Comparison of ENCODE assay signal across 1 cellular context in the genomic region with DNA sequence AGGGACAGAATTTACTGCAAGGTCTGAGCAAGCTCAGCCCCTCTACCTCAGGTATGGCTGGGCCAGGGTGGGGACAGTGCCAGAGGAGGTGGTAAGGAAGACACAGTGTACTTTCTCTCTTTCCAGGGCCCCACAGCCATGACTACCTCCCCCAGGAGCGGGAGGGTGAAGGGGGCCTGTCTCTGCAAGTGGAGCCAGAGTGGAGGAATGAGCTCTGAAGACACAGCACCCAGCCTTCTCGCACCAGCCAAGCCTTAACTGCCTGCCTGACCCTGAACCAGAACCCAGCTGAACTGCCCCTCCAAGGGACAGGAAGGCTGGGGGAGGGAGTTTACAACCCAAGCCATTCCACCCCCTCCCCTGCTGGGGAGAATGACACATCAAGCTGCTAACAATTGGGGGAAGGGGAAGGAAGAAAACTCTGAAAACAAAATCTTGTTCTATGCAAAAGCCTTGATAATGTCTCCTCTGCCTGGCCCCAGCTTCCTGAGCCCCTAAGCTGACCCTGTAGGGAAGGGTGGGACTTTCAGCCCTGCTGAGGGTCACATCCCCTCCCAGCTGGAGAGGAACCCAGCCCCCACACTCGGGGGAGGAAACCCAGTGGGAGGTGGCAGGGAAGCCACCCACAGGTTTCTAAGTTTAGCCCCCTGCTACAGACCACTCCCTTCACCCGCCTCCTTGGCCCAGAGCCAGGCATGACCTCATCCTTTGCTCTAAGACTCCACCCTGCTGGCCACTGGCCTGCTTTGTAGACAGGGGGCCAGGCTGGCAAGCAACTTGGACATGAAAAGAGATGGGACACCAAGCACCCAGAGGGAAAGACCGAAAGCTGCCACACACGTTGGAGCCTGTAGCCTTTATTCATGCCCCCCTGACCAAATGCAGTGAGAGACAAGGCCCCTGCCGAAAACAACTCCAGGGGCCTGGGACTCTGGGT.
TF ChIP-seq lines count a peak whose summit lies in the region.

No MANE protein-coding gene starts in this region.

TF ChIP-seq in K562, 482 proteins besides CTCF, POLR2A, EP300 and RAD21 (continued from another document and continues in another):
- TF ChIP-seq, protein P1, sequence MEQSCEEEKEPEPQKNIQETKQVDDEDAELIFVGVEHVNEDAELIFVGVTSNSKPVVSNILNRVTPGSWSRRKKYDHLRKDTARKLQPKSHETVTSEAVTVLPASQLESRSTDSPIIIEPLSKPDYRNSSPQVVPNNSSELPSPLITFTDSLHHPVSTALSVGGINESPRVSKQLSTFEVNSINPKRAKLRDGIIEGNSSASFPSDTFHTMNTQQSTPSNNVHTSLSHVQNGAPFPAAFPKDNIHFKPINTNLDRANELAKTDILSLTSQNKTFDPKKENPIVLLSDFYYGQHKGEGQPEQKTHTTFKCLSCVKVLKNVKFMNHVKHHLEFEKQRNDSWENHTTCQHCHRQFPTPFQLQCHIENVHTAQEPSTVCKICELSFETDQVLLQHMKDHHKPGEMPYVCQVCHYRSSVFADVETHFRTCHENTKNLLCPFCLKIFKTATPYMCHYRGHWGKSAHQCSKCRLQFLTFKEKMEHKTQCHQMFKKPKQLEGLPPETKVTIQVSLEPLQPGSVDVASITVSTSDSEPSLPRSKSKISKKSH (CRISPR knock-in tag; IDR thresholded peaks at IDR 0.05) = no peak
- no peak for TF ChIP-seq GABPB2 (CRISPR knock-in tag; conservative IDR thresholded peaks at IDR 0.05)
- TF ChIP-seq TCF7 (IDR thresholded peaks at IDR 0.05; ENCODE audit: borderline replicate concordance) = peak; percentile 68; the same call in 1 of the 2 replicates
- TF ChIP-seq, protein P2, sequence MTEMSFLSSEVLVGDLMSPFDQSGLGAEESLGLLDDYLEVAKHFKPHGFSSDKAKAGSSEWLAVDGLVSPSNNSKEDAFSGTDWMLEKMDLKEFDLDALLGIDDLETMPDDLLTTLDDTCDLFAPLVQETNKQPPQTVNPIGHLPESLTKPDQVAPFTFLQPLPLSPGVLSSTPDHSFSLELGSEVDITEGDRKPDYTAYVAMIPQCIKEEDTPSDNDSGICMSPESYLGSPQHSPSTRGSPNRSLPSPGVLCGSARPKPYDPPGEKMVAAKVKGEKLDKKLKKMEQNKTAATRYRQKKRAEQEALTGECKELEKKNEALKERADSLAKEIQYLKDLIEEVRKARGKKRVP (CRISPR knock-in tag; IDR thresholded peaks at IDR 0.05) = peak; percentile 46
- peak; percentile 86 for TF ChIP-seq NFE2 (IDR thresholded peaks at IDR 0.05; ENCODE audit: low read depth)
- TF ChIP-seq ARID2 (IDR thresholded peaks at IDR 0.05) = 0 out of 2 replicates have a peak, but pooled peaks have one; percentile 9
- peak; percentile 91; the same call in 1 of the 2 replicates for TF ChIP-seq PHF21A (IDR thresholded peaks at IDR 0.05; ENCODE audit: borderline replicate concordance, low read depth)
- TF ChIP-seq CREBBP (IDR thresholded peaks at IDR 0.05; ENCODE audit: low read depth, low read length) = no peak
- no peak for TF ChIP-seq IRF1 (CRISPR knock-in tag; IDR thresholded peaks at IDR 0.05; ENCODE audit: borderline replicate concordance)
- TF ChIP-seq ZNF79 (CRISPR knock-in tag; IDR thresholded peaks at IDR 0.05; ENCODE audit: low read depth) = no peak
- TF ChIP-seq FOXJ2 (tag; IDR thresholded peaks at IDR 0.05) = no peak
- no peak for TF ChIP-seq CBX5 (IDR thresholded peaks at IDR 0.05; ENCODE audit: borderline replicate concordance, low read depth)
- 0 out of 2 replicates have a peak, but pooled peaks have one; percentile 46 for TF ChIP-seq HIVEP1 (CRISPR knock-in tag; IDR thresholded peaks at IDR 0.05)
- TF ChIP-seq, protein P3, sequence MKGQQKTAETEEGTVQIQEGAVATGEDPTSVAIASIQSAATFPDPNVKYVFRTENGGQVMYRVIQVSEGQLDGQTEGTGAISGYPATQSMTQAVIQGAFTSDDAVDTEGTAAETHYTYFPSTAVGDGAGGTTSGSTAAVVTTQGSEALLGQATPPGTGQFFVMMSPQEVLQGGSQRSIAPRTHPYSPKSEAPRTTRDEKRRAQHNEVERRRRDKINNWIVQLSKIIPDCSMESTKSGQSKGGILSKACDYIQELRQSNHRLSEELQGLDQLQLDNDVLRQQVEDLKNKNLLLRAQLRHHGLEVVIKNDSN (CRISPR knock-in tag; IDR thresholded peaks at IDR 0.05) = no peak
- TF ChIP-seq ZMIZ1 (IDR thresholded peaks at IDR 0.05; ENCODE audit: low read depth in 2 of 2, low read length in 2 of 2) = peak in 1 of 2 experiments; percentile 75; a peak in 2 of 4 replicates
- TF ChIP-seq SRF (CRISPR knock-in tag; IDR thresholded peaks at IDR 0.05) = peak in 1 of 2 experiments; percentile 72; a peak in 2 of 4 replicates
- TF ChIP-seq ZKSCAN8 (CRISPR knock-in tag; IDR thresholded peaks at IDR 0.05) = no peak; the same call in 1 of the 2 replicates
- TF ChIP-seq ZNF655 (CRISPR knock-in tag; IDR thresholded peaks at IDR 0.05) = no peak
- no peak; the same call in 1 of the 2 replicates for TF ChIP-seq C11orf30 (IDR thresholded peaks at IDR 0.05; ENCODE audit: low read depth)
- TF ChIP-seq, protein P4, sequence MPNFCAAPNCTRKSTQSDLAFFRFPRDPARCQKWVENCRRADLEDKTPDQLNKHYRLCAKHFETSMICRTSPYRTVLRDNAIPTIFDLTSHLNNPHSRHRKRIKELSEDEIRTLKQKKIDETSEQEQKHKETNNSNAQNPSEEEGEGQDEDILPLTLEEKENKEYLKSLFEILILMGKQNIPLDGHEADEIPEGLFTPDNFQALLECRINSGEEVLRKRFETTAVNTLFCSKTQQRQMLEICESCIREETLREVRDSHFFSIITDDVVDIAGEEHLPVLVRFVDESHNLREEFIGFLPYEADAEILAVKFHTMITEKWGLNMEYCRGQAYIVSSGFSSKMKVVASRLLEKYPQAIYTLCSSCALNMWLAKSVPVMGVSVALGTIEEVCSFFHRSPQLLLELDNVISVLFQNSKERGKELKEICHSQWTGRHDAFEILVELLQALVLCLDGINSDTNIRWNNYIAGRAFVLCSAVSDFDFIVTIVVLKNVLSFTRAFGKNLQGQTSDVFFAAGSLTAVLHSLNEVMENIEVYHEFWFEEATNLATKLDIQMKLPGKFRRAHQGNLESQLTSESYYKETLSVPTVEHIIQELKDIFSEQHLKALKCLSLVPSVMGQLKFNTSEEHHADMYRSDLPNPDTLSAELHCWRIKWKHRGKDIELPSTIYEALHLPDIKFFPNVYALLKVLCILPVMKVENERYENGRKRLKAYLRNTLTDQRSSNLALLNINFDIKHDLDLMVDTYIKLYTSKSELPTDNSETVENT (CRISPR knock-in tag; IDR thresholded peaks at IDR 0.05) = 0 out of 2 replicates have a peak, but pooled peaks have one; percentile 31
- no peak for TF ChIP-seq FUS (optimal IDR thresholded peaks at IDR 0.05; ENCODE audit: low read depth, low read length)
- TF ChIP-seq CREB5 (CRISPR knock-in tag; IDR thresholded peaks at IDR 0.05) = no peak
- TF ChIP-seq ZNF707 (CRISPR knock-in tag; conservative IDR thresholded peaks at IDR 0.05) = no peak
- TF ChIP-seq ZNF280A (IDR thresholded peaks at IDR 0.05; ENCODE audit: low read depth, partially characterized antibody) = no peak
- no peak; the same call in none of the 2 replicates for TF ChIP-seq ZNF311 (CRISPR knock-in tag; IDR thresholded peaks at IDR 0.05)
- peak; percentile 94 for TF ChIP-seq LCOR (CRISPR knock-in tag; IDR thresholded peaks at IDR 0.05)
- no peak for TF ChIP-seq ATF1 (CRISPR knock-in tag; IDR thresholded peaks at IDR 0.05)
- TF ChIP-seq ATF1 (tag; IDR thresholded peaks at IDR 0.05) = peak; percentile 88
- no peak for TF ChIP-seq SRSF3 (IDR thresholded peaks at IDR 0.05; ENCODE audit: insufficient read depth, low read length)
- TF ChIP-seq PHF8 (IDR thresholded peaks at IDR 0.05; ENCODE audit: borderline replicate concordance, low read length) = no peak; the same call in 1 of the 2 replicates
- peak; percentile 93 for TF ChIP-seq FOXP1 (CRISPR knock-in tag; IDR thresholded peaks at IDR 0.05)
- no peak; the same call in 1 of the 2 replicates for TF ChIP-seq ZNF263 (CRISPR knock-in tag; IDR thresholded peaks at IDR 0.05; ENCODE audit: borderline replicate concordance)
- TF ChIP-seq ASH1L (IDR thresholded peaks at IDR 0.05; ENCODE audit: borderline replicate concordance, low read depth, partially characterized antibody) = no peak
- 0 out of 2 replicates have a peak, but pooled peaks have one; percentile 10 for TF ChIP-seq ZNF830 (CRISPR knock-in tag; IDR thresholded peaks at IDR 0.05)
- TF ChIP-seq RBBP5 (IDR thresholded peaks at IDR 0.05; ENCODE audit: borderline replicate concordance, insufficient read depth, low read length, poor library complexity, severe bottlenecking) = peak; percentile 91
- peak; percentile 97 for TF ChIP-seq MEF2A (IDR thresholded peaks at IDR 0.05; ENCODE audit: control insufficient read depth, low read depth, low read length)
- no peak for TF ChIP-seq MXD1 (CRISPR knock-in tag; IDR thresholded peaks at IDR 0.05; ENCODE audit: borderline replicate concordance, poor library complexity, severe bottlenecking)
- TF ChIP-seq RAD51 (IDR thresholded peaks at IDR 0.05; ENCODE audit: borderline replicate concordance, low read depth) = peak; percentile 53; the same call in 1 of the 2 replicates
